Comparison of ENCODE assay signal across 1 cellular context in genomic region chr3:23702198-23702597, GRCh38.
TF ChIP-seq lines count a peak whose summit lies in the region.

No MANE protein-coding gene starts in this region.

TF ChIP-seq in A549, 52 proteins besides CTCF, POLR2A, EP300 and RAD21 (continued from another document):
- no peak for TF ChIP-seq CBX2 (IDR thresholded peaks at IDR 0.05; ENCODE audit: borderline replicate concordance, low read depth)
- no peak for TF ChIP-seq JUN (IDR thresholded peaks at IDR 0.05)
